In the genomic region with DNA sequence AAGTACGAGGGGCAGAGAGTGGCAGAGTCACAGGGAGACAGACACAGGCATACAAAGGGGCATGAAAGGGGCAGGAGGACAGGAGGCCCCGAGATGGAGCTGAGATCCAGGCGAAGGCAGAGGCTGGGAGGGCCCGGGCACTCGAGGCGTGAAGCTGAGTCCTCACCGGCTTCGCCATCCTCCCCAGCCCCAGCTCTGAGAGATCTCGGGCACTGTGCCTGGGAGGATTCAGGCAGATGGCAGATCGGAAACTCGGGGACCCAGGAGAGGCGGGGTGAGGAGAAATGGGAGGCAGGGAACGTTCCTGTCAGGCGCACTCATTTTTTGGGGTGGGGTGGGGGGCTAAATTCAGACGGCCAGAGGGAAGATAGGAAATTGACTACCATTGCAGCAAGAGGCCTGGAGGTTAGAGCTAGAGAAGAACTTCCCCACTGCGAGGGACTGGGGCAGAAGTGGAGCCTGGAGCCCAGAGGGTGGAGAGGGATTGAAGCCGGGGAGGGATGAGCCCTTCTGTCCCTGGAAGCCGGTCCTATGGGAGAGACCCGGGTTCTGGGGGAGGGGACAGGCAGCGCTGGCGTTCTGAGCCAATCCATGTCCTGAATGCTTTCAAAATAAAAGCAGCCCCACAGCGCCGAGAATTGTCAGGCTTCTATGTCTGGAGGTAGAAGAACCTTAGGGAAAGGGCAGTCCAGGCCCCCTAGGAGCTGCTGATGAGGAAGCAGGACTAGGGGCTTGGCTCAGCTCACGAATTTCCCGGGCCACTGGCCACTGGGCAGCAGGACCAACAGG, we compare ENCODE assay signal across 8 cellular contexts. TPM values are rescaled to one million over a fixed set of nuclear protein-coding genes. Genes with fewer than 3 reads are reported as not detected.
DNase-seq lines count a peak whose midpoint lies in the region; ATAC-seq and TF ChIP-seq lines count a peak whose summit lies in the region.

No MANE protein-coding gene starts in this region.

- no peaks in the 10 kb centered on the region for H3K36me3 ChIP-seq in CD8-positive, alpha-beta T cell (ENCODE audit: insufficient read depth, low read length)
- H3K36me3 ChIP-seq in Karpas-422 (ENCODE audit: insufficient read depth, low read length), result no peaks in the 10 kb centered on the region

- 0 out of 2 replicates have a peak overlapping the region, but pooled peaks have one; percentile 53 for H3K9ac ChIP-seq in Karpas-422 (ENCODE audit: low read length)

- no peaks in the 10 kb centered on the region for H3K36me3 Mint-ChIP-seq in CD8-positive, alpha-beta T cell
- H3K36me3 Mint-ChIP-seq in nephron progenitor cell (ENCODE audit: low read depth), result no peaks in the 10 kb centered on the region

- peaks cover 17% of the 10 kb centered on the region for H3K27me3 ChIP-seq in CD8-positive, alpha-beta T cell (ENCODE audit: insufficient read depth, low read length)
- no peaks in the 10 kb centered on the region for H3K27me3 ChIP-seq in Karpas-422 (ENCODE audit: low read length)

- H3K4me2 ChIP-seq in Karpas-422 (ENCODE audit: low read depth, low read length, poor library complexity, severe bottlenecking), result peak overlapping the region; percentile 63

- no peak overlapping the region for H2AFZ ChIP-seq in Karpas-422 (ENCODE audit: low read length)

- no peak for ATAC-seq in CD8-positive, alpha-beta T cell
- ATAC-seq in HG02973 (IDR thresholded peaks at IDR 0.05; ENCODE audit: unreplicated experiment) (no peak), HG03139 (IDR thresholded peaks at IDR 0.05; ENCODE audit: unreplicated experiment) (no peak)

- DNase-seq in CD8-positive, alpha-beta T cell, result no peak
- DNase-seq in Karpas-422 (no peak), cerebellum (ENCODE audit: low spot score) (peak; percentile 80), nephron progenitor cell (no peak), iPS-NIHi11 (ENCODE audit: low spot score) (no peak), SIG-M5 (lab: John Stamatoyannopoulos, UW) (no peak)

- H3K27ac ChIP-seq in CD8-positive, alpha-beta T cell (ENCODE audit: low read depth, low read length), result no peak overlapping the region
- no peak overlapping the region for H3K27ac ChIP-seq in Karpas-422 (ENCODE audit: low read length)

- POLR2A ChIA-PET in CD8-positive, alpha-beta T cell (lab: Charles Lee), result no interaction called here

- TF ChIP-seq CTCF in CD8-positive, alpha-beta T cell (IDR thresholded peaks at IDR 0.05), result no peak
- no peak for TF ChIP-seq CTCF in nephron progenitor cell (IDR thresholded peaks at IDR 0.05)

- intact Hi-C loops in CD8-positive, alpha-beta T cell (cut with DNase I, micrococcal nuclease), result loop anchor here in 1 of 2 experiments (2.0 kb wide), 1 partner anchor 199 kb away; no protein-coding TSS in a partner anchor

- peak overlapping the region; percentile 87 for H3K4me3 Mint-ChIP-seq in CD8-positive, alpha-beta T cell
- peak overlapping the region; percentile 85 for H3K4me3 Mint-ChIP-seq in nephron progenitor cell

- H3K4me3 ChIP-seq in CD8-positive, alpha-beta T cell (ENCODE audit: low read depth, low read length), result no peak overlapping the region
- no peak overlapping the region for H3K4me3 ChIP-seq in Karpas-422 (ENCODE audit: low read length)

- H3K4me1 ChIP-seq in CD8-positive, alpha-beta T cell (ENCODE audit: insufficient read depth, low read length), result peaks cover 8% of the 10 kb centered on the region
- peaks cover 9% of the 10 kb centered on the region for H3K4me1 ChIP-seq in Karpas-422 (ENCODE audit: low read length)

- H3K27ac Mint-ChIP-seq in CD8-positive, alpha-beta T cell, result no peak overlapping the region
- no peak overlapping the region for H3K27ac Mint-ChIP-seq in nephron progenitor cell

- no peaks in the 10 kb centered on the region for H3K9me3 ChIP-seq in CD8-positive, alpha-beta T cell (ENCODE audit: low read length)
- H3K9me3 ChIP-seq in Karpas-422 (ENCODE audit: low read length), result no peaks in the 10 kb centered on the region

- peaks cover 12% of the 10 kb centered on the region; the same call in 1 of the 2 replicates for H4K20me1 ChIP-seq in Karpas-422 (ENCODE audit: insufficient read depth, low read depth, low read length)

- H3K79me2 ChIP-seq in Karpas-422 (ENCODE audit: low read length), result no peaks in the 10 kb centered on the region

- peaks cover 11% of the 10 kb centered on the region for H3K4me1 Mint-ChIP-seq in CD8-positive, alpha-beta T cell (ENCODE audit: low read depth)
- H3K4me1 Mint-ChIP-seq in nephron progenitor cell, result peaks cover 41% of the 10 kb centered on the region

- CTCF ChIA-PET in CD8-positive, alpha-beta T cell (lab: Charles Lee), result interaction anchor here (0.6 to 2.4 kb wide), 16 partner anchors 11 to 420 kb away, joined by 3 to 17 read pairs (median 4); no protein-coding TSS in a partner anchor

- H3K9me3 Mint-ChIP-seq in CD8-positive, alpha-beta T cell, result no peaks in the 10 kb centered on the region
- H3K9me3 Mint-ChIP-seq in nephron progenitor cell, result no peaks in the 10 kb centered on the region

- peaks cover 58% of the 10 kb centered on the region for H3K27me3 Mint-ChIP-seq in CD8-positive, alpha-beta T cell (ENCODE audit: low read depth)
- peaks cover 84% of the 10 kb centered on the region for H3K27me3 Mint-ChIP-seq in nephron progenitor cell (ENCODE audit: low read depth, poor library complexity)

- no peaks in the 10 kb centered on the region for H3K9me2 ChIP-seq in Karpas-422 (replicated peaks; ENCODE audit: insufficient read depth, low read length)

RNA-seq across cellular contexts. Expression of a gene that starts 12.6 kb away (rescaled TPM):
- not detected for total RNA-seq in CD8-positive, alpha-beta T cell
- not detected in 2 replicates for total RNA-seq in Karpas-422 (2014; rRNA removed; shearing (Covaris generic); ENCODE audit: low replicate concordance)
- 70.5 TPM for total RNA-seq in cerebellum

RNA-seq across cellular contexts. Expression of a gene that starts 41.9 kb away (rescaled TPM):
- total RNA-seq in CD8-positive, alpha-beta T cell, result not detected
- not detected in 2 replicates for total RNA-seq in Karpas-422 (2014; rRNA removed; shearing (Covaris generic); ENCODE audit: low replicate concordance)
- total RNA-seq in cerebellum, result 2.1 TPM

RNA-seq across cellular contexts. Expression of a gene that starts 44.6 kb away (rescaled TPM):
- total RNA-seq in CD8-positive, alpha-beta T cell, result 1 to 10 TPM; 8.8 to 9.9 TPM
- total RNA-seq in Karpas-422 (2014; rRNA removed; shearing (Covaris generic); ENCODE audit: low replicate concordance), result 15.8 and 42.3 TPM in 2 replicates
- total RNA-seq in cerebellum, result 3.2 TPM

Comparison
In these comparisons a context has a peak if more than half of its experiments do, and no peak if none do; other contexts are left out.
1. RNA of a gene that starts 12.6 kb away (total RNA-seq): 70.5 TPM in cerebellum (single experiment); not detected in CD8-positive, alpha-beta T cell and not detected in Karpas-422; every median in the first group is over 10 times any median in the second.